In the genomic region with DNA sequence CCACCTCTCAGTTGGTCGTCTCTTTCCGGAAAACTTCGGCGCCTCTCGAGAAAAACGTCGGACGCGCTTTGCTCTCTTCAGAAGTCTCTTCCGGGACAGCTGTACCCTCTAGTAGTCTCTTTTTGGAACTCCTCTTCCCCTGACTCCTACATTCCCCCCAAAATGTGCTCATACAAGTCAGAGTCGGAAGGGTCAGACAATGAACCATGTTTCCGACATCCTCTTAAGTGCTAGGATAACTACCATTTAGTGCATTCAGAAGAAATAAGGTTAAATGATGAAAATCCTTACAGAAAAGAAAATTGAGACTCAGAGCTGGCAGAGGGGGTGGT, we compare ENCODE assay signal across 8 cellular contexts. TPM values are rescaled to one million over a fixed set of nuclear protein-coding genes. Genes with fewer than 3 reads are reported as not detected.
A peak's percentile ranks its signal among the peaks of the same experiment; 100 is the strongest.
DNase-seq lines count a peak whose midpoint lies in the region; TF ChIP-seq lines count a peak whose summit lies in the region.

No MANE protein-coding gene starts in this region.

- TF ChIP-seq CTCF in C4-2B (conservative IDR thresholded peaks at IDR 0.05) (no peak), nephron progenitor cell (IDR thresholded peaks at IDR 0.05) (no peak), GM10248 (IDR thresholded peaks at IDR 0.05; ENCODE audit: control extremely low read depth, extremely low read depth, low read depth, missing control alignments) (no peak)

- H3K27me3 ChIP-seq in MG63 (no peaks in the 10 kb centered on the region), duodenal mucosa (ENCODE audit: control insufficient read depth in 1 of 2, insufficient read depth in 2 of 2, low read length in 2 of 2) (no peaks in the 10 kb centered on the region)

- peak overlapping the region; percentile 85 for H3K27ac Mint-ChIP-seq in nephron progenitor cell

- peaks cover 15 to 17% of the 10 kb centered on the region in 2 donors for H3K4me1 ChIP-seq in duodenal mucosa (ENCODE audit: control insufficient read depth in 1 of 2, insufficient read depth in 2 of 2, low read length in 2 of 2)

- DNase-seq in MG63 (no peak), nephron progenitor cell (no peak), GM10248 (ENCODE audit: extremely low spot score) (no peak), NCI-H1092 (lab: John Stamatoyannopoulos, UW) (no peak), HuH-7.5 (ENCODE audit: low spot score) (no peak), NCI-H69 (lab: John Stamatoyannopoulos, UW) (no peak)

- H3K4me3 ChIP-seq in MG63, result peak overlapping the region; percentile 95
- peak overlapping the region; percentile 75 to 95 for H3K4me3 ChIP-seq in duodenal mucosa (ENCODE audit: low read depth in 1 of 2, low read length in 2 of 2)

- no peaks in the 10 kb centered on the region for H3K9me3 ChIP-seq in MG63
- no peaks in the 10 kb centered on the region for H3K9me3 ChIP-seq in duodenal mucosa (ENCODE audit: control insufficient read depth in 1 of 2, low read length in 2 of 2)

- peak overlapping the region; percentile 94 for H3K4me3 Mint-ChIP-seq in nephron progenitor cell

- CTCF ChIA-PET in GM10248 (lab: Yijun Ruan, JAX), result interaction anchor here (1.0 to 3.4 kb wide), 5 partner anchors 8 to 145 kb away, joined by 3 to 15 read pairs (median 5); partner anchors contain the start of gene OCSTAMP

- H3K36me3 ChIP-seq in MG63 (peaks cover 25% of the 10 kb centered on the region), duodenal mucosa (ENCODE audit: control insufficient read depth in 1 of 2, insufficient read depth in 2 of 2, low read length in 2 of 2) (peaks cover 3 to 14% of the 10 kb centered on the region in 2 donors)

- peak overlapping the region; percentile 98 for H3K27ac ChIP-seq in C4-2B
- peak overlapping the region; percentile 68 for H3K27ac ChIP-seq in duodenal mucosa (ENCODE audit: low read depth, low read length)

- H3K9ac ChIP-seq in duodenal mucosa (ENCODE audit: low read depth in 1 of 2, low read length in 2 of 2), result peak overlapping the region; percentile 71 to 92

- H3K36me3 Mint-ChIP-seq in nephron progenitor cell (ENCODE audit: low read depth), result peaks cover 22% of the 10 kb centered on the region

- H3K4me1 Mint-ChIP-seq in nephron progenitor cell, result peaks cover 34% of the 10 kb centered on the region

- peaks cover 3% of the 10 kb centered on the region for H3K27me3 Mint-ChIP-seq in nephron progenitor cell (ENCODE audit: low read depth, poor library complexity)

- POLR2A ChIA-PET in GM10248 (lab: Yijun Ruan, JAX), result no interaction called here

- peaks cover 19% of the 10 kb centered on the region for H3K9me3 Mint-ChIP-seq in nephron progenitor cell

RNA-seq across cellular contexts. Expression of gene TP53RK, which starts 0.5 kb away (rescaled TPM):
- 30.4 and 50.8 TPM in 2 replicates for total RNA-seq in MG63 (2014; rRNA removed; shearing (Covaris generic); ENCODE audit: low replicate concordance)

RNA-seq across cellular contexts. Expression of gene SLC2A10, which starts 19.7 kb away (rescaled TPM):
- total RNA-seq in MG63 (2014; rRNA removed; shearing (Covaris generic); ENCODE audit: low replicate concordance), result 13.2 and 33.3 TPM in 2 replicates

RNA-seq across cellular contexts. Expression of gene SLC13A3, which starts 38.5 kb away (rescaled TPM):
- total RNA-seq in MG63 (2014; rRNA removed; shearing (Covaris generic); ENCODE audit: low replicate concordance), result not detected in 2 replicates
